14 cellular contexts compared by ENCODE assay signal in the genomic region with DNA sequence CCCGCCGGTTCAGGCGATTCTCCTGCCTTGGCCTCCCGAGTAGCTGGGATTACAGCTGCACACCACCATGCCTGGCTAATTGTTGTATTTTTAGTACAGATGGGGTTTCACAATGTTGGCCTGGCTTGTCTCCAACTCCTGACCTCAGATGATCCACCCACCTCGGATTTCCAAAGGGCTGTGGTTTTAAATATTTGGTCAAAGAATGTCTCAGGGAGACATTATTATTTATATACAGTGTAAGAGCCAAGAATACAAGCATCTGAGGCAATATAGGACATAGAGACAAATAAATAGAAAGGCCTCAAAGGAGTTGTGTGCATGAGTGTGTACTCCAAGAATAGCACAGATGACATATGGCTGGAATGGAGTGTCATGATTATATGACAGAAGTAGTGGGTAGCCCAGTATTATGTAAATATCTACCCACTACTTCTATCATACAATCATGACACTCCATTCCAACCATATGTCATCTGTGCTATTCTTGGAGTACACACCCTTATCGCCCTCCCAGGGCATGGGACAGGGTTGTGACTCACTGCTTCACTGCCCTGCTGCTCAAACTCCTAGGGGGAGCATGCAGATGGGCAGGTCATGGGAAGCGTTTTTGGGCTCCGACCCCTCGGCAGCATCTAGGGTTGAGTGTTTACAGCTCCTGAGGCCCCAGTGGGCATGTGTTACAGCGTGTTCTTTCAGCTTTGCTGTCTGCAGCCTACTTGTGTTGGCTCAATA.
A peak's percentile ranks its signal among the peaks of the same experiment; 100 is the strongest.
DNase-seq lines count a peak whose midpoint lies in the region; ATAC-seq and TF ChIP-seq lines count a peak whose summit lies in the region.
"Had no signal": no experiment of that assay in that cellular context is flagged by ENCODE, and none has a peak within 500 bp of the region (broad histone marks: within the 10 kb centered on the region; RNA-seq: fewer than 3 reads in every experiment).

No MANE protein-coding gene starts in this region.

- DNase-seq in NCI-H2029 (lab: John Stamatoyannopoulos, UW), result peak; percentile 27
- no peak for DNase-seq in NCI-H2029 treated with DMSO at 0.1 percent for 48 hours (lab: John Stamatoyannopoulos, UW)
- peak; percentile 61 for DNase-seq in OCI-M1 (lab: John Stamatoyannopoulos, UW)
- DNase-seq in epithelial cell of esophagus (ENCODE audit: low read depth), result peak; percentile 67
- peak; percentile 49 for DNase-seq in smooth muscle cell of the brain vasculature (ENCODE audit: low read depth, low spot score)
- DNase-seq in activated CD4-positive, alpha-beta T cell treated with anti-CD3 and anti-CD28 coated beads, Interleukin-2, amount 50 U/mL, for 48 hours, result no peak
- DNase-seq in activated CD8-positive, alpha-beta T cell treated with anti-CD3 and anti-CD28 coated beads, Interleukin-2, amount 10 ng/mL, durations not matched to agents 7 days and 5 days, result no peak
- DNase-seq: 8988T; activated CD4-positive, alpha-beta memory T cell treated with anti-CD3 and anti-CD28 coated beads for 36 hours; adrenal gland; GDM1 had no signal

- no peaks in the 10 kb centered on the region for H3K9me3 Mint-ChIP-seq in activated CD8-positive, alpha-beta T cell treated with anti-CD3 and anti-CD28 coated beads, Interleukin-2, amount 10 ng/mL, durations not matched to agents 7 days and 5 days (ENCODE audit: insufficient read depth)

- POLR2A ChIA-PET in activated CD8-positive, alpha-beta T cell treated with anti-CD3 and anti-CD28 coated beads, Interleukin-2, amount 10 ng/mL, durations not matched to agents 7 days and 5 days (lab: Charles Lee), result no interaction called here

- no peaks in the 10 kb centered on the region for H3K36me3 Mint-ChIP-seq in activated CD8-positive, alpha-beta T cell treated with anti-CD3 and anti-CD28 coated beads, Interleukin-2, amount 10 ng/mL, durations not matched to agents 7 days and 5 days (ENCODE audit: low read depth)
- H3K36me3 Mint-ChIP-seq: activated CD4-positive, alpha-beta memory T cell treated with anti-CD3 and anti-CD28 coated beads for 36 hours had no signal

- H3K27me3 Mint-ChIP-seq in activated CD8-positive, alpha-beta T cell treated with anti-CD3 and anti-CD28 coated beads, Interleukin-2, amount 10 ng/mL, durations not matched to agents 7 days and 5 days (ENCODE audit: low read depth), result no peaks in the 10 kb centered on the region
- H3K27me3 Mint-ChIP-seq: activated CD4-positive, alpha-beta memory T cell treated with anti-CD3 and anti-CD28 coated beads for 36 hours had no signal

- ATAC-seq in activated CD8-positive, alpha-beta T cell treated with anti-CD3 and anti-CD28 coated beads, Interleukin-2, amount 10 ng/mL, durations not matched to agents 7 days and 5 days, result no peak
- no peak for ATAC-seq in HG03342 (IDR thresholded peaks at IDR 0.05; ENCODE audit: unreplicated experiment)

- no peaks in the 10 kb centered on the region for H3K4me1 Mint-ChIP-seq in activated CD8-positive, alpha-beta T cell treated with anti-CD3 and anti-CD28 coated beads, Interleukin-2, amount 10 ng/mL, durations not matched to agents 7 days and 5 days (ENCODE audit: low read depth)

- no peak for TF ChIP-seq CTCF in epithelial cell of esophagus (IDR thresholded peaks at IDR 0.05; ENCODE audit: insufficient read depth, low read depth, low read length, missing control alignments)

- CTCF ChIA-PET in activated CD8-positive, alpha-beta T cell treated with anti-CD3 and anti-CD28 coated beads, Interleukin-2, amount 10 ng/mL, durations not matched to agents 7 days and 5 days (lab: Charles Lee), result no interaction called here

- no peak overlapping the region for H3K27ac Mint-ChIP-seq in activated CD8-positive, alpha-beta T cell treated with anti-CD3 and anti-CD28 coated beads, Interleukin-2, amount 10 ng/mL, durations not matched to agents 7 days and 5 days
- H3K27ac Mint-ChIP-seq: activated CD4-positive, alpha-beta memory T cell treated with anti-CD3 and anti-CD28 coated beads for 36 hours had no signal

- H3K4me3 ChIP-seq in epithelial cell of esophagus (ENCODE audit: low read length), result no peak overlapping the region
- H3K4me3 ChIP-seq: adrenal gland, esophagus muscularis mucosa, lung had no signal

- no peak overlapping the region for H3K4me3 Mint-ChIP-seq in activated CD8-positive, alpha-beta T cell treated with anti-CD3 and anti-CD28 coated beads, Interleukin-2, amount 10 ng/mL, durations not matched to agents 7 days and 5 days
- H3K4me3 Mint-ChIP-seq: activated CD4-positive, alpha-beta memory T cell treated with anti-CD3 and anti-CD28 coated beads for 36 hours had no signal

Comparison
In these comparisons a context has a peak if more than half of its experiments do, and no peak if none do; other contexts are left out.
1. DNase-seq: peak in NCI-H2029 (single experiment), OCI-M1 (single experiment), epithelial cell of esophagus (single experiment) and smooth muscle cell of the brain vasculature (single experiment); none in NCI-H2029 treated with DMSO at 0.1 percent for 48 hours (single experiment), activated CD4-positive, alpha-beta T cell treated with anti-CD3 and anti-CD28 coated beads, Interleukin-2, amount 50 U/mL, for 48 hours (0 of 2) and activated CD8-positive, alpha-beta T cell treated with anti-CD3 and anti-CD28 coated beads, Interleukin-2, amount 10 ng/mL, durations not matched to agents 7 days and 5 days (single experiment).